17 cellular contexts compared by ENCODE assay signal in genomic region chr18:7987284-7987976, GRCh38.
DNase-seq lines count a peak whose midpoint lies in the region; ATAC-seq, FAIRE-seq and TF ChIP-seq lines count a peak whose summit lies in the region.
"Had no signal": no experiment of that assay in that cellular context is flagged by ENCODE, and none has a peak within 500 bp of the region (broad histone marks: within the 10 kb centered on the region; RNA-seq: fewer than 3 reads in every experiment).

No MANE protein-coding gene starts in this region.

- no peak overlapping the region for H2AFZ ChIP-seq in SK-N-SH (ENCODE audit: low read depth)

- POLR2A ChIA-PET in SK-N-SH (lab: Yijun Ruan, JAX): no interaction called here

- ATAC-seq in SK-N-SH treated with all-trans-retinoic acid at 6 μM for 48 hours: peak; percentile 83
- ATAC-seq in HG03097 (IDR thresholded peaks at IDR 0.05; ENCODE audit: low FRiP score, unreplicated experiment): no peak
- no peak for ATAC-seq in HG02588 (IDR thresholded peaks at IDR 0.05; ENCODE audit: unreplicated experiment)
- ATAC-seq: HCT116 had no signal

- peak overlapping the region in 1 of 2 experiments; percentile 18; a peak in 1 of 4 replicates for H3K27ac ChIP-seq in SK-N-SH (ENCODE audit: low read depth in 2 of 2, low read length in 1 of 2)
- H3K27ac ChIP-seq: spleen had no signal

- H3K9me2 ChIP-seq in SK-N-SH: no peaks in the 10 kb centered on the region

- no peaks in the 10 kb centered on the region for H3F3A ChIP-seq in SK-N-SH (replicated peaks; ENCODE audit: insufficient read depth)

- H3K4me1 ChIP-seq in SK-N-SH (ENCODE audit: control insufficient read depth in 1 of 2, insufficient read depth in 2 of 2, low read depth in 1 of 2, low read length in 1 of 2): peaks cover 0 to 4% of the 10 kb centered on the region in 2 experiments; a peak in 1 of 4 replicates
- H3K4me1 ChIP-seq: spleen had no signal

- H3K4me2 ChIP-seq in SK-N-SH: no peak overlapping the region

- no peak for TF ChIP-seq CTCF in SK-N-SH (IDR thresholded peaks at IDR 0.05)
- no peak for TF ChIP-seq CTCF in epithelial cell of proximal tubule (conservative IDR thresholded peaks at IDR 0.05; ENCODE audit: low read depth, low read length)
- no peak for TF ChIP-seq CTCF in retinal pigment epithelial cell (conservative IDR thresholded peaks at IDR 0.05; ENCODE audit: low read depth, low read length)

- no peaks in the 10 kb centered on the region; the same call in 1 of the 2 replicates for H4K20me1 ChIP-seq in SK-N-SH (ENCODE audit: insufficient read depth)

- TF ChIP-seq EP300 in SK-N-SH (IDR thresholded peaks at IDR 0.05; ENCODE audit: borderline replicate concordance in 1 of 2, low read depth in 1 of 2, low read length in 1 of 2): no peak

- no peak for FAIRE-seq in HTR-8/SVneo (lab: Jason Lieb, UNC)

- H3K27me3 ChIP-seq in SK-N-SH (ENCODE audit: insufficient read depth): no peaks in the 10 kb centered on the region
- H3K27me3 ChIP-seq: spleen had no signal

- no peaks in the 10 kb centered on the region for H3K79me2 ChIP-seq in SK-N-SH (ENCODE audit: insufficient read depth)

- TF ChIP-seq RAD21 in SK-N-SH (IDR thresholded peaks at IDR 0.05; ENCODE audit: low read length): no peak

- CTCF ChIA-PET in SK-N-SH (lab: Yijun Ruan, JAX): no interaction called here

- WGBS in SK-N-SH (ENCODE audit: low lambda C conversion rate): 10% methylated on average over 3 of the region's 3 CpGs

- no peak overlapping the region for H3K9ac ChIP-seq in SK-N-SH

- DNase-seq in SK-N-SH (no peak), RPMI7951 (ENCODE audit: low read depth) (peak; percentile 33), epithelial cell of proximal tubule (ENCODE audit: low read depth) (peak; percentile 25), retinal pigment epithelial cell (ENCODE audit: low read depth) (peak; percentile 79), HTR-8/SVneo (ENCODE audit: insufficient read length, low spot score) (no peak)
- DNase-seq: 8988T; activated CD4-positive, CD25-positive, alpha-beta regulatory T cell; activated naive CD4-positive, alpha-beta T cell treated with Interleukin-2 at 50 U/mL for 16 hours; COR-L47; erythroblast; NCI-H1048; occipital lobe; spleen had no signal

- no peaks in the 10 kb centered on the region for H3K36me3 ChIP-seq in SK-N-SH (replicated peaks in 1 of 2; ENCODE audit: control insufficient read depth in 1 of 2, insufficient read depth in 2 of 2, low read length in 1 of 2)
- H3K36me3 ChIP-seq: spleen had no signal

- no peak overlapping the region for H3K4me3 ChIP-seq in SK-N-SH (ENCODE audit: low read depth in 2 of 2, low read length in 1 of 2)
- no peak overlapping the region for H3K4me3 ChIP-seq in epithelial cell of proximal tubule (ENCODE audit: low read depth, low read length)
- no peak overlapping the region for H3K4me3 ChIP-seq in retinal pigment epithelial cell (ENCODE audit: low read length)
- H3K4me3 ChIP-seq: spleen had no signal

- H3K9me3 ChIP-seq in SK-N-SH: no peaks in the 10 kb centered on the region

TF ChIP-seq in SK-N-SH treated with all-trans-retinoic acid at 6 μM for 48 hours, 23 proteins besides CTCF, POLR2A, EP300 and RAD21:
- TF ChIP-seq, protein P1, sequence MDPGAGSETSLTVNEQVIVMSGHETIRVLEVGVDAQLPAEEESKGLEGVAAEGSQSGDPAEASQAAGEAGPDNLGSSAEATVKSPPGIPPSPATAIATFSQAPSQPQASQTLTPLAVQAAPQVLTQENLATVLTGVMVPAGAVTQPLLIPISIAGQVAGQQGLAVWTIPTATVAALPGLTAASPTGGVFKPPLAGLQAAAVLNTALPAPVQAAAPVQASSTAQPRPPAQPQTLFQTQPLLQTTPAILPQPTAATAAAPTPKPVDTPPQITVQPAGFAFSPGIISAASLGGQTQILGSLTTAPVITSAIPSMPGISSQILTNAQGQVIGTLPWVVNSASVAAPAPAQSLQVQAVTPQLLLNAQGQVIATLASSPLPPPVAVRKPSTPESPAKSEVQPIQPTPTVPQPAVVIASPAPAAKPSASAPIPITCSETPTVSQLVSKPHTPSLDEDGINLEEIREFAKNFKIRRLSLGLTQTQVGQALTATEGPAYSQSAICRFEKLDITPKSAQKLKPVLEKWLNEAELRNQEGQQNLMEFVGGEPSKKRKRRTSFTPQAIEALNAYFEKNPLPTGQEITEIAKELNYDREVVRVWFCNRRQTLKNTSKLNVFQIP (CRISPR knock-in tag; IDR thresholded peaks at IDR 0.05; ENCODE audit: borderline replicate concordance, low read depth): no peak
- TF ChIP-seq ZC3H10 (CRISPR knock-in tag; IDR thresholded peaks at IDR 0.05): 0 out of 2 replicates have a peak, but pooled peaks have one; percentile 25
- TF ChIP-seq ISL1 (CRISPR knock-in tag; IDR thresholded peaks at IDR 0.05): peak; percentile 65

TF ChIP-seq in SK-N-SH, 30 proteins besides CTCF, POLR2A, EP300 and RAD21:
- TF ChIP-seq, protein P2, sequence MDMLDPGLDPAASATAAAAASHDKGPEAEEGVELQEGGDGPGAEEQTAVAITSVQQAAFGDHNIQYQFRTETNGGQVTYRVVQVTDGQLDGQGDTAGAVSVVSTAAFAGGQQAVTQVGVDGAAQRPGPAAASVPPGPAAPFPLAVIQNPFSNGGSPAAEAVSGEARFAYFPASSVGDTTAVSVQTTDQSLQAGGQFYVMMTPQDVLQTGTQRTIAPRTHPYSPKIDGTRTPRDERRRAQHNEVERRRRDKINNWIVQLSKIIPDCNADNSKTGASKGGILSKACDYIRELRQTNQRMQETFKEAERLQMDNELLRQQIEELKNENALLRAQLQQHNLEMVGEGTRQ (IDR thresholded peaks at IDR 0.05; ENCODE audit: borderline replicate concordance, low read depth, low read length): no peak
- no peak; the same call in 1 of the 2 replicates for TF ChIP-seq TCF12 (IDR thresholded peaks at IDR 0.05)

Comparison
In these comparisons a context has a peak if more than half of its experiments do, and no peak if none do; other contexts are left out.
1. DNase-seq: peak in RPMI7951 (single experiment), epithelial cell of proximal tubule (single experiment) and retinal pigment epithelial cell (single experiment); none in SK-N-SH (single experiment) and HTR-8/SVneo (single experiment).